1 cellular context compared by ENCODE assay signal in the genomic region with DNA sequence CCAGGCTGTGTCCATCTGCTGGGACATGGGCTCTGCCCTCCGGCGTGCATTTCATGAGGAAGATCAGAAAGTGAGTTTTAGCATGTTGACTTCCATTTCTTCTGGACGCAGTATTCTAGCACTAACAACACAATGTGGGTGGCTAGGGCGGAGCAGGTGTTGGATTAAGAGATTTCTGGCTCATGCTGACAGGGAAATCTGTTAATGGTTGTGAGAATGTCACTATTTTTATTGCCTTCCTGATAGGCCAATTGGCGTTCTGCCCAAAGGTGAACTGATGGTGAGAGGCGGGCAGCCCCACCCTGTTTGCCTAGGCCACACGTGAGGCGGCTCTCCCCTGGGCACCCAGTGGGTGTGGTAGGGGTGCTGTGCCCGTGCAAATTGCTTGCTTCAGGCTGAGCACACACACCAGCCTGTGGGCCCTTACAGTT.
TF ChIP-seq lines count a peak whose summit lies in the region.

No MANE protein-coding gene starts in this region.

TF ChIP-seq in HepG2, 621 proteins besides CTCF, POLR2A, EP300 and RAD21:
- TF ChIP-seq TBL1XR1 (IDR thresholded peaks at IDR 0.05; ENCODE audit: borderline replicate concordance, low read length, partially characterized antibody) = no peak
- TF ChIP-seq ARID2 (CRISPR knock-in tag; IDR thresholded peaks at IDR 0.05; ENCODE audit: borderline replicate concordance) = no peak
- no peak for TF ChIP-seq AGO1 (IDR thresholded peaks at IDR 0.05; ENCODE audit: low read depth, low read length, poor library complexity, severe bottlenecking)
- no peak for TF ChIP-seq ZNF577 (CRISPR knock-in tag; IDR thresholded peaks at IDR 0.05; ENCODE audit: borderline replicate concordance, low read depth)
- no peak for TF ChIP-seq FOSL1 (CRISPR knock-in tag; IDR thresholded peaks at IDR 0.05; ENCODE audit: borderline replicate concordance)
- TF ChIP-seq PCBP2 (optimal IDR thresholded peaks at IDR 0.05; ENCODE audit: low read depth, low read length, poor library complexity, severe bottlenecking) = no peak
- no peak for TF ChIP-seq FLYWCH1 (CRISPR knock-in tag; IDR thresholded peaks at IDR 0.05)
- TF ChIP-seq NKX3-1 (CRISPR knock-in tag; IDR thresholded peaks at IDR 0.05) = no peak
- TF ChIP-seq ZNF235 (CRISPR knock-in tag; IDR thresholded peaks at IDR 0.05; ENCODE audit: borderline replicate concordance) = no peak
- no peak for TF ChIP-seq GZF1 (CRISPR knock-in tag; IDR thresholded peaks at IDR 0.05)
- TF ChIP-seq GFI1 (CRISPR knock-in tag; IDR thresholded peaks at IDR 0.05; ENCODE audit: borderline replicate concordance) = no peak
- TF ChIP-seq ZNF260 (CRISPR knock-in tag; IDR thresholded peaks at IDR 0.05; ENCODE audit: borderline replicate concordance, low read depth) = no peak
- no peak for TF ChIP-seq FOXO4 (CRISPR knock-in tag; conservative IDR thresholded peaks at IDR 0.05)
- no peak for TF ChIP-seq ZFY (CRISPR knock-in tag; IDR thresholded peaks at IDR 0.05)
- TF ChIP-seq ELF1 (CRISPR knock-in tag; IDR thresholded peaks at IDR 0.05) = no peak
- TF ChIP-seq ZNF850 (CRISPR knock-in tag; conservative IDR thresholded peaks at IDR 0.05) = no peak
- TF ChIP-seq IRF1 (CRISPR knock-in tag; IDR thresholded peaks at IDR 0.05; ENCODE audit: low read depth) = no peak
